Comparison of ENCODE assay signal across 29 cellular contexts in genomic region chr9:89837911-89838310, GRCh38.
"Had no signal": no experiment of that assay in that cellular context is flagged by ENCODE, and none has a peak within 500 bp of the region (broad histone marks: within the 10 kb centered on the region; RNA-seq: fewer than 3 reads in every experiment).

No MANE protein-coding gene starts in this region.

- DNase-seq: dorsolateral prefrontal cortex; effector CD4-positive, alpha-beta T cell; foreskin keratinocyte; heart left ventricle; kidney; mucosa of descending colon; naive thymus-derived CD4-positive, alpha-beta T cell; nephron progenitor cell; pancreas; stimulated activated CD4-positive, alpha-beta T cell treated with anti-CD3 and anti-CD28 coated beads, Interleukin-12 subunit alpha, Interleukin-12 subunit beta, amount 100 ng/mL, for 4 hours; stimulated activated CD4-positive, alpha-beta T cell treated with anti-CD3 and anti-CD28 coated beads, Interleukin-1b, Interleukin-23, amount 100 ng/mL, for 48 hours; stimulated activated CD4-positive, alpha-beta T cell treated with anti-CD3 and anti-CD28 coated beads, Interleukin-4, amount 100 ng/mL, for 1 hour; stimulated activated CD8-positive, alpha-beta memory T cell treated with anti-CD3 and anti-CD28 coated beads, Interleukin-4, amount 100 ng/mL, for 48 hours; stimulated activated naive CD4-positive, alpha-beta T cell treated with Interleukin-2 at 50 U/mL for 16 hours; stomach; thyroid gland; trophoblast cell had no signal

- H3K27me3 ChIP-seq: gastroesophageal sphincter, heart left ventricle, hepatocyte, pancreas, right atrium auricular region, stomach, thyroid gland had no signal

- H3K4me1 Mint-ChIP-seq: memory B cell had no signal

- H3K79me2 ChIP-seq: hepatocyte had no signal

- H3K4me2 ChIP-seq: hepatocyte, smooth muscle cell had no signal

- H3K36me3 ChIP-seq: gastroesophageal sphincter, heart left ventricle, neutrophil, pancreas, prostate gland, right atrium auricular region, stomach, thyroid gland had no signal

- H3K4me3 ChIP-seq: dorsolateral prefrontal cortex, gastroesophageal sphincter, heart left ventricle, hepatocyte, lung, mucosa of descending colon, pancreas, prostate gland, right atrium auricular region, smooth muscle cell, stomach, thyroid gland had no signal

- H3K9me3 ChIP-seq: gastroesophageal sphincter, heart left ventricle, mucosa of descending colon, neutrophil, pancreas, prostate gland, right atrium auricular region, stomach, thyroid gland had no signal

- H2AFZ ChIP-seq: hepatocyte had no signal

- ATAC-seq: esophagus mucosa; foreskin keratinocyte; gastroesophageal sphincter; heart left ventricle; left lobe of liver; mucosa of descending colon; naive thymus-derived CD4-positive, alpha-beta T cell; pancreas had no signal

- H3K36me3 Mint-ChIP-seq: memory B cell, mesothelial cell of epicardium had no signal

- H3K4me3 Mint-ChIP-seq: memory B cell; mesothelial cell of epicardium; naive thymus-derived CD4-positive, alpha-beta T cell; nephron progenitor cell had no signal

- H3K4me1 ChIP-seq: foreskin keratinocyte, prostate gland, right atrium auricular region had no signal

- H3K27ac Mint-ChIP-seq: memory B cell; mesothelial cell of epicardium; naive thymus-derived CD4-positive, alpha-beta T cell; nephron progenitor cell had no signal

- H3K27ac ChIP-seq: dorsolateral prefrontal cortex, epithelial cell of prostate, foreskin keratinocyte, gastroesophageal sphincter, heart left ventricle, hepatocyte, neutrophil, pancreas, prostate gland, right atrium auricular region, stomach, thyroid gland had no signal
